Comparison of ENCODE assay signal across 8 cellular contexts in the genomic region with DNA sequence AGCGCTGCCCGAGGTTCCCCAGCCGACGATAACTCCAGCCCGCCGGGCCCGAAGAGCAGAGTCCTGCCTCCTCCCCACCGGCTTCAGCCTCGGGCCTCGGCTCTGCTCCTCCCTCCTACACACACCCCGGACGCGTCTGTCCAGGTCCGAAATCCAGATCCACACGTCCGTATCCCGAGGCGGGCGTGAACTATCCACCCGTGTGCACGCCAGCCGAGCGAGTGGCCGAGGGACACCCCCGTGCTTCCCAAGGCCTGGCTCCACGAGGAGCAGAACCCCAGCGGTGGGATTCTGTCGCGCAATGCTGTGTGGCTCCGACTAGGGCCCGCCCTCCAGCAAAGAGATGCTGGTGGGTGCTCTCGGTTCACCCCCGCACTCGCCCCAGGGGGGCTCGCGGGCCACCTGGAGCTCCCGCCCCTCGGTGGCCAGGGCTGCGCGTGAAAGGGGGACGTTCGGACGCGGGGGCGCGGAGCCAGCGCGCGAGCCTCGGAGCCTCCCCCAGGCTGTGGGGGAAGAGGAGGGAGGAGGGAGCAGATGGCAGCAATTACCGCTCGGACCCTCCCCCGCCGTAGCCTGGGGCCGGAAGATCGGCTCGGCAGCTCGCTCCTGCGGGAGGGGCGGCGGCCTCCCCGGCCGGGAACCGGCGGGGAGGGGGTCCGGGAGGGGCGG. TPM values are rescaled to one million over a fixed set of nuclear protein-coding genes. Genes with fewer than 3 reads are reported as not detected.
DNase-seq lines count a peak whose midpoint lies in the region; ATAC-seq and TF ChIP-seq lines count a peak whose summit lies in the region.

No MANE protein-coding gene starts in this region.

- H3K23ac ChIP-seq in mesenchymal stem cell (ENCODE audit: low read length in 2 of 2) = peak overlapping the region; percentile 30 to 86

- H3K9ac ChIP-seq in mesenchymal stem cell (ENCODE audit: low read length) = peak overlapping the region; percentile 77

- H3K4me2 ChIP-seq in mesenchymal stem cell (ENCODE audit: low read length, poor library complexity, severe bottlenecking) = peak overlapping the region; percentile 97

- peak overlapping the region in 1 of 2 experiments; percentile 78 for H3K14ac ChIP-seq in mesenchymal stem cell (ENCODE audit: low read length in 2 of 2)

- H3K36me3 ChIP-seq in mesenchymal stem cell (ENCODE audit: control insufficient read depth in 1 of 2, insufficient read depth in 2 of 2, low read depth in 1 of 2, low read length in 2 of 2) = no peaks in the 10 kb centered on the region
- no peaks in the 10 kb centered on the region for H3K36me3 ChIP-seq in tibial artery

- H2AFZ ChIP-seq in mesenchymal stem cell (ENCODE audit: low read depth, low read length) = peak overlapping the region; percentile 91

- TF ChIP-seq CTCF in tibial artery (IDR thresholded peaks at IDR 0.05) = no peak

- intact Hi-C loops in tibial artery (cut with DNase I; ENCODE audit: low total_unique reads) = no loop called here

- ATAC-seq in HG02588 (IDR thresholded peaks at IDR 0.05; ENCODE audit: unreplicated experiment) (no peak), HG03159 (IDR thresholded peaks at IDR 0.05; ENCODE audit: unreplicated experiment) (no peak)

- H3K27me3 ChIP-seq in mesenchymal stem cell (ENCODE audit: control insufficient read depth in 1 of 2, insufficient read depth in 1 of 2, low read length in 2 of 2) (peaks cover 49 to 66% of the 10 kb centered on the region in 2 experiments), tibial artery (peaks cover 0 to 68% of the 10 kb centered on the region in 2 donors)

- peak overlapping the region; percentile 17 to 61 for H3K4ac ChIP-seq in mesenchymal stem cell (ENCODE audit: low read depth in 1 of 2, low read length in 2 of 2)

- 2% methylated on average over 52 of the region's 67 CpGs for WGBS in mesenchymal stem cell

- H3K79me1 ChIP-seq in mesenchymal stem cell (replicated peaks; ENCODE audit: low read length, poor library complexity, severe bottlenecking) = no peaks in the 10 kb centered on the region

- H2AK5ac ChIP-seq in mesenchymal stem cell (ENCODE audit: low read length, severe bottlenecking) = no peak overlapping the region

- H3K18ac ChIP-seq in mesenchymal stem cell (ENCODE audit: low read depth in 1 of 2, low read length in 2 of 2) = peak overlapping the region; percentile 56 to 89

- H3K4me1 ChIP-seq in mesenchymal stem cell (ENCODE audit: control insufficient read depth, insufficient read depth, low read depth, low read length) (peaks cover 23% of the 10 kb centered on the region), tibial artery (peaks cover 7 to 20% (median 19%) of the 10 kb centered on the region in 4 donors)

- H2BK5ac ChIP-seq in mesenchymal stem cell (ENCODE audit: low read depth, low read length, poor library complexity, severe bottlenecking) = no peak overlapping the region

- no peak overlapping the region for H3K27ac ChIP-seq in mesenchymal stem cell (ENCODE audit: low read length, poor library complexity, severe bottlenecking)
- no peak overlapping the region for H3K27ac ChIP-seq in tibial artery

- H2BK15ac ChIP-seq in mesenchymal stem cell (ENCODE audit: low read depth, poor library complexity, severe bottlenecking) = peak overlapping the region; percentile 44

- H4K91ac ChIP-seq in mesenchymal stem cell (ENCODE audit: low read length) = peak overlapping the region; percentile 60

- peak overlapping the region; percentile 8 to 34 for H2BK12ac ChIP-seq in mesenchymal stem cell (ENCODE audit: low read length in 2 of 2)

- H4K8ac ChIP-seq in mesenchymal stem cell (ENCODE audit: low read length) = peak overlapping the region; percentile 63

- peak overlapping the region; percentile 50 for H2BK120ac ChIP-seq in mesenchymal stem cell (ENCODE audit: low read depth, low read length)

- DNase-seq in NCI-H510A (lab: John Stamatoyannopoulos, UW) (peak; percentile 28), NCI-H510A treated with DMSO at 0.1 percent for 48 hours (lab: John Stamatoyannopoulos, UW) (no peak), cerebellum (ENCODE audit: low spot score) (peak; percentile 35), mesenchymal stem cell (peak; percentile 26), tibial artery (no peak), erythroblast (lab: John Stamatoyannopoulos, UW) (no peak)

- TF ChIP-seq POLR2A in erythroblast (IDR thresholded peaks at IDR 0.05; ENCODE audit: low read length) = no peak

- H3K4me3 ChIP-seq in mesenchymal stem cell (ENCODE audit: insufficient read depth in 1 of 2, low read depth in 1 of 2, low read length in 2 of 2) (peak overlapping the region; percentile 49 to 76), tibial artery (peak overlapping the region; percentile 31 to 49)

- no peaks in the 10 kb centered on the region for H3K9me3 ChIP-seq in mesenchymal stem cell (ENCODE audit: control insufficient read depth, low read length)
- no peaks in the 10 kb centered on the region for H3K9me3 ChIP-seq in tibial artery

RNA-seq across cellular contexts. Expression of a gene that starts 18.9 kb away (rescaled TPM):
- 0.09 TPM for total RNA-seq in cerebellum
- 3.7 TPM for polyA plus RNA-seq in mesenchymal stem cell (2013, experiment 1 of 2)
- polyA plus RNA-seq in mesenchymal stem cell (2013, experiment 2 of 2) = 3.2 TPM

RNA-seq across cellular contexts. Expression of a gene that starts 20.4 kb away (rescaled TPM):
- 1.3 TPM for total RNA-seq in cerebellum
- 0.62 TPM for polyA plus RNA-seq in mesenchymal stem cell (2013, experiment 1 of 2)
- 0.71 TPM for polyA plus RNA-seq in mesenchymal stem cell (2013, experiment 2 of 2)

RNA-seq across cellular contexts. Expression of a gene that starts 38.3 kb away (rescaled TPM):
- 12.3 TPM for total RNA-seq in cerebellum
- polyA plus RNA-seq in mesenchymal stem cell (2013, experiment 1 of 2) = 158 TPM
- 162 TPM for polyA plus RNA-seq in mesenchymal stem cell (2013, experiment 2 of 2)

Comparison
In these comparisons a context has a peak if more than half of its experiments do, and no peak if none do; other contexts are left out.
1. DNase-seq: peak in NCI-H510A (single experiment), cerebellum (single experiment) and mesenchymal stem cell (single experiment); none in NCI-H510A treated with DMSO at 0.1 percent for 48 hours (single experiment), tibial artery (0 of 2) and erythroblast (0 of 2).